ENCODE assay signal across 14 cellular contexts in the genomic region with DNA sequence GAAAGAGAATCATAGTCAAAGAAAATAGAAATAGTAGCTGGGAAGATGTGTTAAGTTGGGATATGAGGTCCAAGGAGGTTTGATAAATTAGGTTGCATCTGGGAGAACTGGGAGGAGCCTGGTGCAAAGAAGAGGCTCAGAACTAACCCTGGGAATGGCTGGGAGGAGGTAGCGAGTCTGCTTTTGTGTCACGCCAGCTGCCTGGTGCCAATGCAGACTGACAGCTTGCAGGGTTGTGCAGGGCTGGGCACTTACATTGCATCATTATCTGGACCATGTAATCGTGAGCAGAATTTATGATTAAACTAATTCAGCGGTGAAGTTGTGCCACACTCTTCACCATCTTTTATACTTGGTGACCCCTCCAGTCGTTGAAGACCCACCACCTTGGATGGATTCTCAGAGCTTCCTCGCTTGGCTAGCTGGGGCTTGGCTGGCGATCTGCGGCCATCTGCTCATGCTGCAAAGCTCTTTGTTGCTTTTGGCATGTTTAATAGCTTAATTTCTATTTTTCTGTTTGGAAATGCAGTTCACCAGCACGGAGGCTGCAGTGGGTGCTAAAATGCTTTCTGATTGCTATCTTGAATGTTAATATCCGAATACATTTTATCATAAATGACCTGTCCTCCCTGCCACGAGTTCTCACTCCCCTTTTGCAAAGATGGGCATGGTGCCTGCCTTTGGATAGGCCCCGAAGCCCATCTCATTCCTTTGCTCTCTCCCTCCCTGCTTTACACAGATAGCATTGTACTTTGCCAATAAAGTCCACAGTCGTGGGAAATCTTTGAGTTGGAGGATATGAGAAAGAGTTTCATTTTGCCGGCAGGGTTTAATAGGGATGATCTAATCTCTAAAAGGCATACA.
DNase-seq lines count a peak whose midpoint lies in the region; ATAC-seq and TF ChIP-seq lines count a peak whose summit lies in the region.
"Had no signal": no experiment of that assay in that cellular context is flagged by ENCODE, and none has a peak within 500 bp of the region (broad histone marks: within the 10 kb centered on the region; RNA-seq: fewer than 3 reads in every experiment).

No MANE protein-coding gene starts in this region.

- no peaks in the 10 kb centered on the region for H3K27me3 ChIP-seq in GM23248 (replicated peaks; ENCODE audit: insufficient read depth)
- H3K27me3 ChIP-seq in SK-N-SH (ENCODE audit: insufficient read depth) = no peaks in the 10 kb centered on the region

- H2AFZ ChIP-seq in GM23248 = no peak overlapping the region
- H2AFZ ChIP-seq in SK-N-SH (ENCODE audit: low read depth) = no peak overlapping the region

- POLR2A ChIA-PET in SK-N-SH (lab: Yijun Ruan, JAX) = interaction anchor here (0.6 to 0.9 kb wide), 3 partner anchors 14 to 190 kb away, joined by 3 read pairs; no protein-coding TSS in a partner anchor
- POLR2A ChIA-PET in activated CD4-positive, alpha-beta T cell treated with anti-CD3 and anti-CD28 coated beads, Interleukin-2, amount 10 ng/mL, durations not matched to agents 7 days and 5 days (lab: Charles Lee) = interaction anchor here (0.6 kb wide), 1 partner anchor 95 kb away, joined by 3 read pairs; no protein-coding TSS in a partner anchor

- H3K9me3 Mint-ChIP-seq in glutamatergic neuron (ENCODE audit: unreplicated experiment) = peaks cover 10% of the 10 kb centered on the region
- no peaks in the 10 kb centered on the region for H3K9me3 Mint-ChIP-seq in stimulated activated naive B cell treated with anti-CD40 and anti-IgM and Interleukin-4, amounts not matched to agents 10 μg/mL and 1 μg/mL and 100 μg/mL, for 72 hours
- H3K9me3 Mint-ChIP-seq in activated CD4-positive, alpha-beta T cell treated with anti-CD3 and anti-CD28 coated beads, Interleukin-2, amount 10 ng/mL, durations not matched to agents 7 days and 5 days = no peaks in the 10 kb centered on the region
- H3K9me3 Mint-ChIP-seq: activated CD4-positive, alpha-beta memory T cell treated with anti-CD3 and anti-CD28 coated beads for 36 hours had no signal

- TF ChIP-seq CTCF in SK-N-SH (IDR thresholded peaks at IDR 0.05) (no peak), glutamatergic neuron (IDR thresholded peaks at IDR 0.05; ENCODE audit: partially characterized antibody, unreplicated experiment) (no peak)

- H3K9me3 ChIP-seq in GM23248 (ENCODE audit: low read depth) = no peaks in the 10 kb centered on the region
- H3K9me3 ChIP-seq in SK-N-SH = no peaks in the 10 kb centered on the region
- H3K9me3 ChIP-seq: Caco-2 had no signal

- 20 to 22% methylated on average over 14 of the region's 14 CpGs for WGBS in GM23248 (ENCODE audit: low coverage in 1 of 2, low lambda C conversion rate in 2 of 2, missing lambda C conversion rate in 2 of 2), 2 experiments
- 42% methylated on average over 14 of the region's 14 CpGs for WGBS in SK-N-SH (ENCODE audit: low lambda C conversion rate)

- peaks cover 41% of the 10 kb centered on the region for H3K4me1 Mint-ChIP-seq in glutamatergic neuron (ENCODE audit: low read depth, unreplicated experiment)
- peaks cover 71 to 98% of the 10 kb centered on the region in 2 donors for H3K4me1 Mint-ChIP-seq in stimulated activated naive B cell treated with anti-CD40 and anti-IgM and Interleukin-4, amounts not matched to agents 10 μg/mL and 1 μg/mL and 100 μg/mL, for 72 hours
- H3K4me1 Mint-ChIP-seq in activated CD4-positive, alpha-beta T cell treated with anti-CD3 and anti-CD28 coated beads, Interleukin-2, amount 10 ng/mL, durations not matched to agents 7 days and 5 days = peaks cover 52% of the 10 kb centered on the region

- H4K20me1 ChIP-seq in GM23248 (ENCODE audit: insufficient read depth) = no peaks in the 10 kb centered on the region
- H4K20me1 ChIP-seq in SK-N-SH (ENCODE audit: insufficient read depth) = no peaks in the 10 kb centered on the region

- H3K4me1 ChIP-seq in GM23248 (ENCODE audit: insufficient read depth) = peaks cover 16% of the 10 kb centered on the region
- H3K4me1 ChIP-seq in SK-N-SH (ENCODE audit: control insufficient read depth in 1 of 2, insufficient read depth in 2 of 2, low read depth in 1 of 2, low read length in 1 of 2) = peaks cover 18 to 41% of the 10 kb centered on the region in 2 experiments
- H3K4me1 ChIP-seq: Caco-2 had no signal

- no peaks in the 10 kb centered on the region for H3K36me3 Mint-ChIP-seq in glutamatergic neuron (ENCODE audit: unreplicated experiment)
- H3K36me3 Mint-ChIP-seq in stimulated activated naive B cell treated with anti-CD40 and anti-IgM and Interleukin-4, amounts not matched to agents 10 μg/mL and 1 μg/mL and 100 μg/mL, for 72 hours = no peaks in the 10 kb centered on the region
- peaks cover 8% of the 10 kb centered on the region for H3K36me3 Mint-ChIP-seq in activated CD4-positive, alpha-beta T cell treated with anti-CD3 and anti-CD28 coated beads, Interleukin-2, amount 10 ng/mL, durations not matched to agents 7 days and 5 days (ENCODE audit: low read depth)
- H3K36me3 Mint-ChIP-seq: activated CD4-positive, alpha-beta memory T cell treated with anti-CD3 and anti-CD28 coated beads for 36 hours had no signal

- CTCF ChIA-PET in SK-N-SH (lab: Yijun Ruan, JAX) = interaction anchor here (0.7 to 3.4 kb wide), 13 partner anchors 11 to 197 kb away, joined by 3 to 15 read pairs (median 4); no protein-coding TSS in a partner anchor
- CTCF ChIA-PET in activated CD4-positive, alpha-beta T cell treated with anti-CD3 and anti-CD28 coated beads, Interleukin-2, amount 10 ng/mL, durations not matched to agents 7 days and 5 days (lab: Charles Lee) = interaction anchor here (0.9 to 1.2 kb wide), 2 partner anchors 18 to 23 kb away, joined by 3 read pairs; no protein-coding TSS in a partner anchor

- ATAC-seq in stimulated activated naive B cell treated with anti-CD40 and anti-IgM and Interleukin-4, amounts not matched to agents 10 μg/mL and 1 μg/mL and 100 μg/mL, for 72 hours (replicated peaks) = no peak
- ATAC-seq in GM19328 (IDR thresholded peaks at IDR 0.05; ENCODE audit: unreplicated experiment) = no peak

- H3K79me2 ChIP-seq in GM23248 (ENCODE audit: insufficient read depth) = peaks cover 45% of the 10 kb centered on the region; the same call in 1 of the 2 replicates
- no peaks in the 10 kb centered on the region for H3K79me2 ChIP-seq in SK-N-SH (ENCODE audit: insufficient read depth)

- DNase-seq in GM23248 (peak; percentile 63), SK-N-SH (peak; percentile 63), glutamatergic neuron (no peak), germinal center (ENCODE audit: low spot score) (no peak)
- no peak for DNase-seq in stimulated activated naive B cell treated with anti-CD40 and anti-IgM and Interleukin-4, amounts not matched to agents 10 μg/mL and 1 μg/mL and 100 μg/mL, for 72 hours
- no peak for DNase-seq in activated CD4-positive, alpha-beta T cell treated with anti-CD3 and anti-CD28 coated beads, Interleukin-2, amount 10 ng/mL, durations not matched to agents 7 days and 5 days
- no peak for DNase-seq in stimulated activated CD4-positive, alpha-beta T cell treated with anti-CD3 and anti-CD28 coated beads, Interleukin-15, amount 100 ng/mL, for 24 hours
- DNase-seq: activated CD4-positive, alpha-beta memory T cell treated with anti-CD3 and anti-CD28 coated beads for 36 hours; activated naive CD4-positive, alpha-beta T cell treated with Interleukin-2 at 50 U/mL for 16 hours; Caco-2; effector memory CD4-positive, alpha-beta T cell; retina; T-helper 1 cell had no signal

- TF ChIP-seq RAD21 in SK-N-SH (IDR thresholded peaks at IDR 0.05; ENCODE audit: low read length) = peak; percentile 23; the same call in 1 of the 2 replicates

- peaks cover 3% of the 10 kb centered on the region; the same call in 1 of the 2 replicates for H3F3A ChIP-seq in GM23248 (ENCODE audit: insufficient read depth)
- peaks cover 3% of the 10 kb centered on the region for H3F3A ChIP-seq in SK-N-SH (replicated peaks; ENCODE audit: insufficient read depth)

- H3K9ac ChIP-seq in GM23248 = peak overlapping the region; percentile 20; the same call in 1 of the 2 replicates
- no peak overlapping the region for H3K9ac ChIP-seq in SK-N-SH

- no peak overlapping the region for H3K4me3 Mint-ChIP-seq in glutamatergic neuron (ENCODE audit: unreplicated experiment)
- peak overlapping the region in 1 of 2 donors; percentile 43 for H3K4me3 Mint-ChIP-seq in stimulated activated naive B cell treated with anti-CD40 and anti-IgM and Interleukin-4, amounts not matched to agents 10 μg/mL and 1 μg/mL and 100 μg/mL, for 72 hours
- H3K4me3 Mint-ChIP-seq in activated CD4-positive, alpha-beta T cell treated with anti-CD3 and anti-CD28 coated beads, Interleukin-2, amount 10 ng/mL, durations not matched to agents 7 days and 5 days = no peak overlapping the region
- H3K4me3 Mint-ChIP-seq: activated CD4-positive, alpha-beta memory T cell treated with anti-CD3 and anti-CD28 coated beads for 36 hours had no signal

- peaks cover 9% of the 10 kb centered on the region for H3K27me3 Mint-ChIP-seq in glutamatergic neuron (ENCODE audit: unreplicated experiment)
- no peaks in the 10 kb centered on the region for H3K27me3 Mint-ChIP-seq in stimulated activated naive B cell treated with anti-CD40 and anti-IgM and Interleukin-4, amounts not matched to agents 10 μg/mL and 1 μg/mL and 100 μg/mL, for 72 hours
- H3K27me3 Mint-ChIP-seq in activated CD4-positive, alpha-beta T cell treated with anti-CD3 and anti-CD28 coated beads, Interleukin-2, amount 10 ng/mL, durations not matched to agents 7 days and 5 days = no peaks in the 10 kb centered on the region
- H3K27me3 Mint-ChIP-seq: activated CD4-positive, alpha-beta memory T cell treated with anti-CD3 and anti-CD28 coated beads for 36 hours had no signal

- H3K27ac Mint-ChIP-seq in glutamatergic neuron (ENCODE audit: unreplicated experiment) = peak overlapping the region; percentile 1
- peak overlapping the region; percentile 82 for H3K27ac Mint-ChIP-seq in stimulated activated naive B cell treated with anti-CD40 and anti-IgM and Interleukin-4, amounts not matched to agents 10 μg/mL and 1 μg/mL and 100 μg/mL, for 72 hours
- H3K27ac Mint-ChIP-seq in activated CD4-positive, alpha-beta T cell treated with anti-CD3 and anti-CD28 coated beads, Interleukin-2, amount 10 ng/mL, durations not matched to agents 7 days and 5 days = no peak overlapping the region
- H3K27ac Mint-ChIP-seq: activated CD4-positive, alpha-beta memory T cell treated with anti-CD3 and anti-CD28 coated beads for 36 hours had no signal

- H3K9me2 ChIP-seq in GM23248 (ENCODE audit: insufficient read depth) (no peaks in the 10 kb centered on the region), SK-N-SH (no peaks in the 10 kb centered on the region)

- no peaks in the 10 kb centered on the region for H3K36me3 ChIP-seq in GM23248 (ENCODE audit: low read depth)
- no peaks in the 10 kb centered on the region for H3K36me3 ChIP-seq in SK-N-SH (replicated peaks in 1 of 2; ENCODE audit: control insufficient read depth in 1 of 2, insufficient read depth in 2 of 2, low read length in 1 of 2)

- H3K27ac ChIP-seq in GM23248 (peak overlapping the region; percentile 30), SK-N-SH (ENCODE audit: low read depth in 2 of 2, low read length in 1 of 2) (peak overlapping the region; percentile 33 to 70; a peak in 3 of 4 replicates)

- TF ChIP-seq EP300 in SK-N-SH (IDR thresholded peaks at IDR 0.05; ENCODE audit: borderline replicate concordance in 1 of 2, low read depth in 1 of 2, low read length in 1 of 2) = peak in 1 of 2 experiments; percentile 57; a peak in 2 of 4 replicates

- in situ Hi-C loops in GM23248 (cut with MboI) = no loop called here

- peak overlapping the region; percentile 75 for H3K4me2 ChIP-seq in GM23248 (ENCODE audit: unreplicated experiment)
- H3K4me2 ChIP-seq in SK-N-SH = peak overlapping the region; percentile 52

- H3K4me3 ChIP-seq in GM23248 (peak overlapping the region; percentile 36; the same call in 1 of the 2 replicates), SK-N-SH (ENCODE audit: low read depth in 2 of 2, low read length in 1 of 2) (no peak overlapping the region; a peak in 1 of 4 replicates)

Comparison
In these comparisons a context has a peak if more than half of its experiments do, and no peak if none do; other contexts are left out.
1. DNase-seq: peak in GM23248 (single experiment) and SK-N-SH (single experiment); none in glutamatergic neuron (single experiment), stimulated activated naive B cell treated with anti-CD40 and anti-IgM and Interleukin-4, amounts not matched to agents 10 μg/mL and 1 μg/mL and 100 μg/mL, for 72 hours (single experiment), activated CD4-positive, alpha-beta T cell treated with anti-CD3 and anti-CD28 coated beads, Interleukin-2, amount 10 ng/mL, durations not matched to agents 7 days and 5 days (single experiment), stimulated activated CD4-positive, alpha-beta T cell treated with anti-CD3 and anti-CD28 coated beads, Interleukin-15, amount 100 ng/mL, for 24 hours (single experiment) and germinal center (single experiment).